8 cellular contexts compared by ENCODE assay signal in genomic region chr14:75258079-75258802, GRCh38. TPM values are rescaled to one million over a fixed set of nuclear protein-coding genes. Genes with fewer than 3 reads are reported as not detected.
DNase-seq lines count a peak whose midpoint lies in the region; ATAC-seq, FAIRE-seq and TF ChIP-seq lines count a peak whose summit lies in the region.

No MANE protein-coding gene starts in this region.

- no peak for TF ChIP-seq CTCF in BJ (IDR thresholded peaks at IDR 0.05; ENCODE audit: insufficient read depth, low read depth, low read length)
- TF ChIP-seq CTCF in testis (IDR thresholded peaks at IDR 0.05) = no peak

- no peaks in the 10 kb centered on the region for H3K36me3 ChIP-seq in BJ (ENCODE audit: control insufficient read depth, insufficient read depth, low read length)
- no peaks in the 10 kb centered on the region for H3K36me3 ChIP-seq in testis (ENCODE audit: low read depth, missing control alignments)

- H3K4me3 ChIP-seq in BJ (ENCODE audit: low read depth, low read length) (peak overlapping the region; percentile 40), testis (peak overlapping the region; percentile 55 to 57)

- DNase-seq in BJ (ENCODE audit: low read depth) = no peak
- peak; percentile 89 for DNase-seq in amniotic epithelial cell (ENCODE audit: low read depth)
- DNase-seq in testis = peak; percentile 71
- DNase-seq in RCC 7860 (ENCODE audit: low spot score) = no peak
- no peak for DNase-seq in NCI-H2227 (lab: John Stamatoyannopoulos, UW; ENCODE audit: unreplicated experiment)

- FAIRE-seq in RCC 7860 (lab: Jason Lieb, UNC) = no peak

- H3K27me3 ChIP-seq in BJ (ENCODE audit: control insufficient read depth, insufficient read depth, low read length) = no peaks in the 10 kb centered on the region
- H3K27me3 ChIP-seq in layer of hippocampus (ENCODE audit: control insufficient read depth, insufficient read depth, low read length) = no peaks in the 10 kb centered on the region
- H3K27me3 ChIP-seq in testis = no peaks in the 10 kb centered on the region

- 13 to 14% methylated on average over 12 of the region's 12 CpGs for WGBS in testis, 2 donors

- no peaks in the 10 kb centered on the region for H3K9me3 ChIP-seq in testis

- intact Hi-C loops in testis (cut with DNase I; ENCODE audit: low total_unique reads) = no loop called here

- peaks cover 35% of the 10 kb centered on the region for H3K4me1 ChIP-seq in testis

- POLR2A ChIA-PET in BJ (lab: Charles Lee) = no interaction called here

- CTCF ChIA-PET in BJ (lab: Yijun Ruan, JAX) = interaction anchor here (1.3 to 1.9 kb wide), 3 partner anchors 13 to 39 kb away, joined by 3 to 7 read pairs (median 4); no protein-coding TSS in a partner anchor

- H3K27ac ChIP-seq in layer of hippocampus (ENCODE audit: low read depth, low read length) = peak overlapping the region; percentile 98
- peak overlapping the region; percentile 92 to 98 for H3K27ac ChIP-seq in testis

- TF ChIP-seq POLR2A in testis (IDR thresholded peaks at IDR 0.05) = no peak

- peak; percentile 26 for ATAC-seq in HG02571 (IDR thresholded peaks at IDR 0.05; ENCODE audit: unreplicated experiment)
- ATAC-seq in HG03520 (IDR thresholded peaks at IDR 0.05; ENCODE audit: unreplicated experiment) = no peak

RNA-seq across cellular contexts. Expression of gene FOS, which starts 20.4 kb away (rescaled TPM):
- polyA plus RNA-seq in BJ (2011; rRNA removed) (57.8 and 84.1 TPM in 2 replicates), testis (ENCODE audit: insufficient read depth, low read depth, low replicate concordance) (247 TPM)
- polyA minus RNA-seq in BJ (2011; rRNA and poly(A)+ RNA removed) = 114 and 166 TPM in 2 replicates
- 10 to 100 TPM; 44.2 to 66.1 TPM for total RNA-seq in testis

Comparison
In these comparisons a context has a peak if more than half of its experiments do, and no peak if none do; other contexts are left out.
1. DNase-seq: peak in amniotic epithelial cell (single experiment) and testis (single experiment); none in BJ (single experiment), RCC 7860 (single experiment) and NCI-H2227 (single experiment).